In the genomic region with DNA sequence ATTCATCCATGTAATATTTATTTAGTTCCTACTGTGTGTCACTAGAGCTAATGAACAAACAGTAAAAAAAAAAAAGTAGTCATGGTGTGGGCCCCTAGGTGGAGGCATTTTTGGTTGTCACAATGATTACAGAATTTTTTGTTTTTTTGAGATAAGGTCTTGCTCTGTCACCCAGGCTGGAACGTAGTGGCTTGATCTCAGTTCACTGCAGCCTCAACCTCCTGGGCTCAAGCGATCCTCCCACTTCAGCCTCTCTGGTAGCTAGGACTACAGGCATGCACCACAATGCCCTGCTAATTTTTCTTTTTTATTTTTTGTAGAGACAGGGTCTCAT, we compare ENCODE assay signal across 30 cellular contexts.
"Had no signal": no experiment of that assay in that cellular context is flagged by ENCODE, and none has a peak within 500 bp of the region (broad histone marks: within the 10 kb centered on the region; RNA-seq: fewer than 3 reads in every experiment).

No MANE protein-coding gene starts in this region.

- H3K4me1 Mint-ChIP-seq: nephron progenitor cell; neural crest cell; stimulated activated effector memory CD8-positive, alpha-beta T cell treated with anti-CD3 and anti-CD28 coated beads, Interleukin-12 subunit alpha, Interleukin-12 subunit beta, amount 100 ng/mL, for 72 hours; stimulated activated naive CD8-positive, alpha-beta T cell treated with anti-CD3 and anti-CD28 coated beads, Interleukin-15, amount 100 ng/mL, for 72 hours had no signal

- H3K4me3 ChIP-seq: ovary, psoas muscle, right lobe of liver, sigmoid colon, suprapubic skin, testis, tibial artery, transverse colon, upper lobe of right lung, uterus had no signal

- H3K4me1 ChIP-seq: parathyroid adenoma, psoas muscle, right lobe of liver, sigmoid colon, suprapubic skin, testis, tibial artery, transverse colon, upper lobe of right lung, uterus had no signal

- DNase-seq: naive thymus-derived CD8-positive, alpha-beta T cell; nephron progenitor cell; occipital lobe; ovary; posterior cingulate gyrus; psoas muscle; right cardiac atrium; right lobe of liver; sigmoid colon; small intestine; stimulated activated CD4-positive, alpha-beta T cell treated with anti-CD3 and anti-CD28 coated beads, Interleukin-15, amount 100 ng/mL, for 24 hours; stimulated activated CD4-positive, alpha-beta T cell treated with anti-CD3 and anti-CD28 coated beads, Interleukin-2, amount 100 ng/mL, for 24 hours; stimulated activated CD4-positive, alpha-beta T cell treated with anti-CD3 and anti-CD28 coated beads, Interleukin-2, amount 100 ng/mL, for 48 hours; stimulated activated CD4-positive, alpha-beta T cell treated with anti-CD3 and anti-CD28 coated beads, Interleukin-4, amount 100 ng/mL, for 24 hours; stimulated activated naive CD4-positive, alpha-beta T cell; stimulated activated naive CD8-positive, alpha-beta T cell treated with anti-CD3 and anti-CD28 coated beads, Interleukin-15, amount 100 ng/mL, for 72 hours; stimulated activated naive CD8-positive, alpha-beta T cell treated with anti-CD3 and anti-CD28 coated beads, Interleukin-15, Interleukin-2, amounts not matched to agents 100 U/mL and 50 U/mL, for 24 hours; substantia nigra; testis; tibial artery; transverse colon; upper lobe of right lung; uterus had no signal

- H3K27ac ChIP-seq: ovary, parathyroid adenoma, psoas muscle, right lobe of liver, sigmoid colon, suprapubic skin, testis, tibial artery, transverse colon, upper lobe of right lung, uterus had no signal

- H3K36me3 ChIP-seq: ovary, right lobe of liver, sigmoid colon, suprapubic skin, tibial artery, transverse colon, upper lobe of right lung, uterus had no signal

- H3K27me3 ChIP-seq: ovary, right lobe of liver, sigmoid colon, suprapubic skin, testis, tibial artery, transverse colon, upper lobe of right lung, uterus had no signal

- H3K9me3 Mint-ChIP-seq: naive thymus-derived CD8-positive, alpha-beta T cell; natural killer cell treated with Interleukin-12 subunit alpha and Interleukin-12 subunit beta and Interleukin-15 and Interleukin-18, amount 100 ng/mL, for 72 hours; stimulated activated effector memory CD8-positive, alpha-beta T cell treated with anti-CD3 and anti-CD28 coated beads, Interleukin-12 subunit alpha, Interleukin-12 subunit beta, amount 100 ng/mL, for 72 hours; stimulated activated naive CD8-positive, alpha-beta T cell treated with anti-CD3 and anti-CD28 coated beads, Interleukin-15, amount 100 ng/mL, for 72 hours; type B pancreatic cell had no signal

- H3K36me3 Mint-ChIP-seq: naive thymus-derived CD8-positive, alpha-beta T cell; natural killer cell treated with Interleukin-12 subunit alpha and Interleukin-12 subunit beta and Interleukin-15 and Interleukin-18, amount 100 ng/mL, for 72 hours; stimulated activated effector memory CD8-positive, alpha-beta T cell treated with anti-CD3 and anti-CD28 coated beads, Interleukin-12 subunit alpha, Interleukin-12 subunit beta, amount 100 ng/mL, for 72 hours; type B pancreatic cell had no signal

- H3K27ac Mint-ChIP-seq: naive thymus-derived CD8-positive, alpha-beta T cell; natural killer cell treated with Interleukin-12 subunit alpha and Interleukin-12 subunit beta and Interleukin-15 and Interleukin-18, amount 100 ng/mL, for 72 hours; nephron progenitor cell; progenitor cell of endocrine pancreas; stimulated activated effector memory CD8-positive, alpha-beta T cell treated with anti-CD3 and anti-CD28 coated beads, Interleukin-12 subunit alpha, Interleukin-12 subunit beta, amount 100 ng/mL, for 72 hours; type B pancreatic cell had no signal

- H3K9me3 ChIP-seq: ovary, psoas muscle, right lobe of liver, sigmoid colon, suprapubic skin, testis, tibial artery, transverse colon, upper lobe of right lung, uterus had no signal

- H3K27me3 Mint-ChIP-seq: progenitor cell of endocrine pancreas; stimulated activated naive CD8-positive, alpha-beta T cell treated with anti-CD3 and anti-CD28 coated beads, Interleukin-15, amount 100 ng/mL, for 72 hours; type B pancreatic cell had no signal

- ATAC-seq: naive thymus-derived CD8-positive, alpha-beta T cell; natural killer cell treated with Interleukin-12 subunit alpha and Interleukin-12 subunit beta and Interleukin-15 and Interleukin-18, amount 100 ng/mL, for 72 hours; psoas muscle; right cardiac atrium; right lobe of liver; stimulated activated effector memory CD8-positive, alpha-beta T cell treated with anti-CD3 and anti-CD28 coated beads, Interleukin-12 subunit alpha, Interleukin-12 subunit beta, amount 100 ng/mL, for 72 hours; stimulated activated naive CD8-positive, alpha-beta T cell treated with anti-CD3 and anti-CD28 coated beads, Interleukin-15, amount 100 ng/mL, for 72 hours; stimulated activated naive CD8-positive, alpha-beta T cell treated with anti-CD3 and anti-CD28 coated beads, Interleukin-15, Interleukin-2, amounts not matched to agents 100 U/mL and 50 U/mL, for 24 hours; upper lobe of right lung had no signal

- H3K4me3 Mint-ChIP-seq: naive thymus-derived CD8-positive, alpha-beta T cell; natural killer cell treated with Interleukin-12 subunit alpha and Interleukin-12 subunit beta and Interleukin-15 and Interleukin-18, amount 100 ng/mL, for 72 hours; nephron progenitor cell; neural crest cell; stimulated activated effector memory CD8-positive, alpha-beta T cell treated with anti-CD3 and anti-CD28 coated beads, Interleukin-12 subunit alpha, Interleukin-12 subunit beta, amount 100 ng/mL, for 72 hours; stimulated activated naive CD8-positive, alpha-beta T cell treated with anti-CD3 and anti-CD28 coated beads, Interleukin-15, amount 100 ng/mL, for 72 hours; type B pancreatic cell had no signal

- H3K79me2 ChIP-seq: parathyroid adenoma had no signal

- H3K9ac ChIP-seq: parathyroid adenoma had no signal
